8 cellular contexts compared by ENCODE assay signal in the genomic region with DNA sequence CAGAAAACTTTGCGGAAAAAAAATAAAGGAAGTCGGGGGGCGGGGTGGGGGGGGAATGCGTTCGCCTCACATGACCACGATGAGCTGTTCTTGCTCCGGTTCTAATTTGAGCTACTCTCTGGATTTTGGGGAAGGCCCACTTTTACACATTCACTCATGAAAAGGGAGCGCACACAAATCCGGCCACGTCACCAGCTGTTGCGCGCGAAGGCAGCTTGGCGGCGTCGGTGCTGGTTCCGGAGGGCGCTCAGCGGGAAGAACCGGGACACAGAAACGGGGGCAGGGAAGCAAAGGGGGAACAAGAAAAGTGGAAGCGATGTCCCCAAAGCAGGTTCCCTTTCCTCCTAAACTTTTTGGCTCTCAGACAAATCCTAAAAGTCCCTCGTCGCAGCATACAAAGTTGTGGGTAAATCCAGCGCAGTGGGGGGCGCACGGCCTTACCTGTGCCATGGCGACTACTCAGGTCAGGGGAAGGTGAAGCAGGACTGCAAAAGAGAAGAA. TPM values are rescaled to one million over a fixed set of nuclear protein-coding genes. Genes with fewer than 3 reads are reported as not detected.
DNase-seq lines count a peak whose midpoint lies in the region; ATAC-seq and TF ChIP-seq lines count a peak whose summit lies in the region.

No MANE protein-coding gene starts in this region.

- peak overlapping the region; percentile 77 to 81 for H3K9ac ChIP-seq in liver (ENCODE audit: low read depth in 1 of 2, low read length in 2 of 2)

- 3% methylated on average over 28 of the region's 28 CpGs for WGBS in liver

- peak overlapping the region; percentile 87 to 96 for H3K27ac ChIP-seq in liver (ENCODE audit: low read depth in 1 of 2, low read length in 2 of 2)

- H3K9me3 ChIP-seq in liver (ENCODE audit: control insufficient read depth in 4 of 4, low read length in 3 of 4) = no peaks in the 10 kb centered on the region

- H3K36me3 ChIP-seq in liver (ENCODE audit: control insufficient read depth in 4 of 4, insufficient read depth in 3 of 4, low read depth in 1 of 4, low read length in 3 of 4) = no peaks in the 10 kb centered on the region

- peaks cover 0 to 15% (median 11%) of the 10 kb centered on the region in 4 donors for H3K4me1 ChIP-seq in liver (ENCODE audit: control insufficient read depth in 4 of 4, insufficient read depth in 4 of 4, low read length in 3 of 4)

- DNase-seq in DMS 273 (lab: John Stamatoyannopoulos, UW; ENCODE audit: unreplicated experiment) (peak; percentile 51), NCI-H1092 (lab: John Stamatoyannopoulos, UW) (peak; percentile 37), dermis blood vessel endothelial cell (peak; percentile 76), NCI-H774 (lab: John Stamatoyannopoulos, UW) (no peak)
- peak; percentile 74 for DNase-seq in activated CD4-positive, alpha-beta T cell treated with anti-CD3 and anti-CD28 coated beads for 48 hours
- DNase-seq in stimulated activated CD4-positive, alpha-beta T cell treated with anti-CD3 and anti-CD28 coated beads, Interleukin-4, amount 100 ng/mL, for 1 hour = peak; percentile 67

- H3K27me3 ChIP-seq in liver (ENCODE audit: control insufficient read depth in 4 of 4, insufficient read depth in 4 of 4, low read length in 3 of 4) = no peaks in the 10 kb centered on the region

- H3K4me3 ChIP-seq in liver (ENCODE audit: low read depth in 1 of 3, low read length in 3 of 3) = peak overlapping the region; percentile 79 to 97 (median 95)

- no peak for TF ChIP-seq CTCF in liver (IDR thresholded peaks at IDR 0.05; ENCODE audit: low read depth, low read length, missing input control)

- TF ChIP-seq RAD21 in liver (IDR thresholded peaks at IDR 0.05) = peak in 1 of 2 donors; percentile 15

- ATAC-seq in GM21786 (IDR thresholded peaks at IDR 0.05; ENCODE audit: unreplicated experiment) = peak; percentile 29

TF ChIP-seq in liver, 16 proteins besides CTCF, POLR2A, EP300 and RAD21:
- TF ChIP-seq EGR1 (IDR thresholded peaks at IDR 0.05; ENCODE audit: low read depth in 2 of 2) = no peak
- TF ChIP-seq SP1 (IDR thresholded peaks at IDR 0.05) = no peak
- no peak for TF ChIP-seq REST (IDR thresholded peaks at IDR 0.05)
- TF ChIP-seq ATF3 (IDR thresholded peaks at IDR 0.05) = no peak
- TF ChIP-seq JUND (IDR thresholded peaks at IDR 0.05) = no peak
- TF ChIP-seq FOXA2 (IDR thresholded peaks at IDR 0.05) = no peak
- no peak for TF ChIP-seq FOXA1 (IDR thresholded peaks at IDR 0.05)
- peak; percentile 50 for TF ChIP-seq YY1 (IDR thresholded peaks at IDR 0.05)
- TF ChIP-seq NR2F2 (IDR thresholded peaks at IDR 0.05) = no peak
- TF ChIP-seq RXRA (IDR thresholded peaks at IDR 0.05) = no peak
- TF ChIP-seq, protein P1, sequence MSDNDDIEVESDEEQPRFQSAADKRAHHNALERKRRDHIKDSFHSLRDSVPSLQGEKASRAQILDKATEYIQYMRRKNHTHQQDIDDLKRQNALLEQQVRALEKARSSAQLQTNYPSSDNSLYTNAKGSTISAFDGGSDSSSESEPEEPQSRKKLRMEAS (IDR thresholded peaks at IDR 0.05) = no peak
- peak; percentile 16 for TF ChIP-seq TAF1 (conservative IDR thresholded peaks at IDR 0.05)

RNA-seq across cellular contexts. Expression of gene ANXA5, which starts 0.6 kb away (rescaled TPM):
- total RNA-seq in dermis blood vessel endothelial cell = 373 and 483 TPM in 2 replicates
- 10 to 100 TPM; 82.5 to 91.6 TPM for total RNA-seq in liver
- 100 to 1,000 TPM in 1 of 2 donors, 10 to 100 TPM in 1; 71.0 to 131 TPM for polyA plus RNA-seq in liver
